22 cellular contexts compared by ENCODE assay signal in the genomic region with DNA sequence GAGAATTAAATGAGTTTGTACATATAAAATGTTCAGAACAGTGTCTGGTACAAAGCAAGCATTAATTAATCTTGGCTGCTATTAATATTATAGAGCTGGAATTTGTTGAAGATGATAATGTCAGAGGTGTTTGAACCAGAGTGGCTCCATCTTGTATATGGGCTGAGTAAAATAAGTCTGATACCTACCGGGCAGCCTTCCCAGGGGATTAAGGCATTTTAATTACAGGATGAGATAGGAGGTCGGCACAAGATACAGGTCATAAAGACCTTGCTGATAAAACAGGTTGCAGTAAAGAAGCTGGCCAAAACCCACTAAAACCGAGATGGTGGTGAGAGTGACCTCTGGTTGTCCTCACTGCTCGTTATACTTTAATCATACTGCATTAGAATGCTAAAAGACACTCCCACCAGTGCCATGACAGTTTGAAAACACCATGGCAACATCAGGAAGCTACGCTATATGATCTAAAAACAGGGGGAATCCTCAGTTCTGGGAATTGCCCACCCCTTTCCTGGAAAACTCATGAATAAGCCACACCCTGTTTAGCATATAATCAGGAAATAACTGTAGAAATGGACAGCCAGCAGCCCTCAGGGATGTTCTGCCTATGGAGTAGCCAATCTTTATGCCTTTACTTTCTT.
"Had no signal": no experiment of that assay in that cellular context is flagged by ENCODE, and none has a peak within 500 bp of the region (broad histone marks: within the 10 kb centered on the region; RNA-seq: fewer than 3 reads in every experiment).

No MANE protein-coding gene starts in this region.

- H3K27ac ChIP-seq: brain microvascular endothelial cell, cardiac muscle cell, SJCRH30, VCaP had no signal

- H3K9ac ChIP-seq: SK-N-SH had no signal

- H3K4me1 ChIP-seq: SJCRH30 had no signal

- DNase-seq: activated CD4-positive, alpha-beta memory T cell treated with anti-CD3 and anti-CD28 coated beads, Interleukin-2, amount 10 ng/mL, durations not matched to agents 7 days and 5 days; activated CD4-positive, alpha-beta T cell treated with anti-CD3 and anti-CD28 coated beads, Interleukin-2, amount 10 ng/mL, durations not matched to agents 7 days and 5 days; activated CD4-positive, CD25-positive, alpha-beta regulatory T cell; activated gamma-delta T cell; activated naive CD4-positive, alpha-beta T cell treated with anti-CD3 and anti-CD28 coated beads for 36 hours; activated T-cell treated with anti-CD3 and anti-CD28 coated beads for 4 hours; activated T-cell treated with anti-CD3 and anti-CD28 coated beads, Interleukin-2, amount 50 U/mL, for 48 hours; amygdala; brain microvascular endothelial cell; KG1; NCI-H1048; NCI-H2029; NCI-H2107; NCI-H2171 treated with DMSO at 0.1 percent for 48 hours; NCI-H226; NCI-H526; SJCRH30; SK-N-SH; T-helper 1 cell had no signal

- H3K27me3 ChIP-seq: brain microvascular endothelial cell, cardiac muscle cell, SJCRH30 had no signal

- ATAC-seq: activated T-helper 17 cell treated with anti-CD3 and anti-CD28 coated beads, Interleukin-2, amount 50 U/mL, for 72 hours had no signal

- H3K9me2 ChIP-seq: SK-N-SH had no signal

- H3K4me2 ChIP-seq: SK-N-SH had no signal

- H3K9me3 ChIP-seq: SK-N-SH had no signal

- H3K4me3 ChIP-seq: cardiac muscle cell, SJCRH30 had no signal

- H3K36me3 ChIP-seq: brain microvascular endothelial cell, cardiac muscle cell, SJCRH30 had no signal
